Comparison of ENCODE assay signal across 8 cellular contexts in genomic region chr1:226723640-226724532, GRCh38. TPM values are rescaled to one million over a fixed set of nuclear protein-coding genes. Genes with fewer than 3 reads are reported as not detected.
A peak's percentile ranks its signal among the peaks of the same experiment; 100 is the strongest.
DNase-seq lines count a peak whose midpoint lies in the region; ATAC-seq and TF ChIP-seq lines count a peak whose summit lies in the region.

No MANE protein-coding gene starts in this region.

- no peaks in the 10 kb centered on the region for H3K9me3 ChIP-seq in thyroid gland

- no peak overlapping the region for H3K4me3 ChIP-seq in thyroid gland (replicated peaks in 1 of 3)

- WGBS in thyroid gland, 2 donors, result 36 to 41% methylated on average over 13 of the region's 13 CpGs

- peaks cover 13 to 22% of the 10 kb centered on the region in 2 donors for H3K4me1 ChIP-seq in thyroid gland

- peak overlapping the region; percentile 81 for H3K4me3 Mint-ChIP-seq in activated naive CD8-positive, alpha-beta T cell

- peak in 1 of 2 donors; percentile 29 for TF ChIP-seq POLR2A in thyroid gland (IDR thresholded peaks at IDR 0.05)

- H3K4me1 Mint-ChIP-seq in activated naive CD8-positive, alpha-beta T cell (ENCODE audit: low read depth), result peaks cover 94% of the 10 kb centered on the region

- H3K36me3 Mint-ChIP-seq in activated naive CD8-positive, alpha-beta T cell, result peaks cover 12% of the 10 kb centered on the region

- H3K9me3 Mint-ChIP-seq in activated naive CD8-positive, alpha-beta T cell (ENCODE audit: low read depth), result no peaks in the 10 kb centered on the region

- DNase-seq in NCI-H2081 (lab: John Stamatoyannopoulos, UW), result peak; percentile 72 to 88
- peak; percentile 77 for DNase-seq in iPS-NIHi11 (ENCODE audit: low spot score)
- DNase-seq in thyroid gland, result peak; percentile 75 to 77
- DNase-seq in activated gamma-delta T cell (lab: John Stamatoyannopoulos, UW), result no peak
- DNase-seq in kidney glomerular epithelial cell (lab: John Stamatoyannopoulos, UW), result no peak
- no peak for DNase-seq in T1000 (lab: John Stamatoyannopoulos, UW)

- H3K27me3 ChIP-seq in thyroid gland, result no peaks in the 10 kb centered on the region

- peak overlapping the region; percentile 13 to 72 (median 28) for H3K27ac ChIP-seq in thyroid gland

- H3K27me3 Mint-ChIP-seq in activated naive CD8-positive, alpha-beta T cell, result no peaks in the 10 kb centered on the region

- intact Hi-C loops in thyroid gland (cut with DNase I), result no loop called here

- ATAC-seq in GM21390 (IDR thresholded peaks at IDR 0.05; ENCODE audit: unreplicated experiment), result peak; percentile 16

- no peaks in the 10 kb centered on the region for H3K36me3 ChIP-seq in thyroid gland

- H3K27ac Mint-ChIP-seq in activated naive CD8-positive, alpha-beta T cell, result peak overlapping the region; percentile 97

- TF ChIP-seq CTCF in thyroid gland (IDR thresholded peaks at IDR 0.05), result no peak

RNA-seq across cellular contexts. Expression of gene ITPKB, which starts 15.2 kb away (rescaled TPM):
- total RNA-seq in thyroid gland, result 10 to 100 TPM; 19.1 to 24.0 (median 22.2) TPM

Comparison
In these comparisons a context has a peak if more than half of its experiments do, and no peak if none do; other contexts are left out.
1. DNase-seq: peak in NCI-H2081 (2 of 2), iPS-NIHi11 (single experiment) and thyroid gland (2 of 2); none in activated gamma-delta T cell (single experiment), kidney glomerular epithelial cell (single experiment) and T1000 (single experiment).